ENCODE assay signal across 15 cellular contexts in genomic region chr1:203135636-203136305, GRCh38. TPM values are rescaled to one million over a fixed set of nuclear protein-coding genes. Genes with fewer than 3 reads are reported as not detected.
DNase-seq lines count a peak whose midpoint lies in the region; ATAC-seq and TF ChIP-seq lines count a peak whose summit lies in the region.
"Had no signal": no experiment of that assay in that cellular context is flagged by ENCODE, and none has a peak within 500 bp of the region (broad histone marks: within the 10 kb centered on the region; RNA-seq: fewer than 3 reads in every experiment).

No MANE protein-coding gene starts in this region.

- H3K27ac ChIP-seq in body of pancreas: peak overlapping the region; percentile 74 to 87 (median 84)
- H3K27ac ChIP-seq: gastroesophageal sphincter had no signal

- H3K4me3 ChIP-seq in NB4 (ENCODE audit: low read depth, low read length) (no peak overlapping the region), body of pancreas (no peak overlapping the region)
- H3K4me3 ChIP-seq: gastroesophageal sphincter had no signal

- ATAC-seq in body of pancreas: peak; percentile 88
- ATAC-seq in activated CD4-positive, CD25-positive, alpha-beta regulatory T cell treated with anti-CD3 and anti-CD28 coated beads, Interleukin-2, amount 50 U/mL, for 24 hours: no peak
- ATAC-seq: gastroesophageal sphincter had no signal

- peaks cover 74% of the 10 kb centered on the region for H3K4me1 ChIP-seq in body of pancreas
- H3K4me1 ChIP-seq: gastroesophageal sphincter had no signal

- DNase-seq in GF-D8 (lab: John Stamatoyannopoulos, UW) (peak; percentile 9), NB4 (ENCODE audit: low read depth) (peak; percentile 82), body of pancreas (peak; percentile 31 to 71 (median 60)), NCI-H187 treated with DMSO at 0.1 percent for 48 hours (lab: John Stamatoyannopoulos, UW) (no peak)
- no peak for DNase-seq in activated CD4-positive, alpha-beta T cell treated with anti-CD3 and anti-CD28 coated beads for 4 hours
- DNase-seq: activated CD8-positive, alpha-beta memory T cell treated with anti-CD3 and anti-CD28 coated beads for 24 hours; DMS153; NCI-H1105; NCI-H510A treated with DMSO at 0.1 percent for 48 hours; stimulated activated CD4-positive, alpha-beta T cell treated with anti-CD3 and anti-CD28 coated beads, Interleukin-4, amount 100 ng/mL, for 1 hour had no signal

- no peaks in the 10 kb centered on the region for H3K36me3 Mint-ChIP-seq in nephron (ENCODE audit: low read depth)

- intact Hi-C loops in body of pancreas (cut with DNase I): no loop called here

- H3K9me3 Mint-ChIP-seq in nephron: no peaks in the 10 kb centered on the region

- no peaks in the 10 kb centered on the region for H3K36me3 ChIP-seq in body of pancreas (replicated peaks in 1 of 2; ENCODE audit: insufficient read depth in 1 of 2, low read depth in 2 of 2)
- H3K36me3 ChIP-seq: gastroesophageal sphincter had no signal

- no peaks in the 10 kb centered on the region for H3K9me3 ChIP-seq in body of pancreas
- H3K9me3 ChIP-seq: gastroesophageal sphincter had no signal

- H3K4me3 Mint-ChIP-seq in nephron: no peak overlapping the region

- H3K27ac Mint-ChIP-seq in nephron: peak overlapping the region in 2 of 3 experiments; percentile 22 to 29
- H3K27ac Mint-ChIP-seq: progenitor cell of endocrine pancreas had no signal

- WGBS in body of pancreas, 2 donors: 19 to 24% methylated on average over 8 of the region's 8 CpGs

- H3K4me1 Mint-ChIP-seq in nephron: peaks cover 7% of the 10 kb centered on the region

- peaks cover 4% of the 10 kb centered on the region for H3K27me3 Mint-ChIP-seq in nephron (ENCODE audit: low read depth)

- H3K27me3 ChIP-seq in body of pancreas: no peaks in the 10 kb centered on the region

- TF ChIP-seq POLR2A in NB4 (IDR thresholded peaks at IDR 0.05; ENCODE audit: extremely low read depth, insufficient read length) (no peak), body of pancreas (IDR thresholded peaks at IDR 0.05) (peak in 2 of 3 donors; percentile 39 to 45)

- TF ChIP-seq CTCF in NB4 (IDR thresholded peaks at IDR 0.05; ENCODE audit: low read depth, low read length): no peak
- TF ChIP-seq CTCF in body of pancreas (IDR thresholded peaks at IDR 0.05): no peak
- TF ChIP-seq CTCF in nephron (IDR thresholded peaks at IDR 0.05; ENCODE audit: unreplicated experiment in 3 of 3): no peak

RNA-seq across cellular contexts. Expression of gene ADORA1, which starts 8.2 kb away (rescaled TPM):
- 10 to 100 TPM; 16.1 to 21.1 TPM for total RNA-seq in body of pancreas

RNA-seq across cellular contexts. Expression of gene MYBPH, which starts 39.9 kb away (rescaled TPM):
- total RNA-seq in body of pancreas: not detected
- total RNA-seq: gastroesophageal sphincter, progenitor cell of endocrine pancreas had no signal

RNA-seq across cellular contexts. Expression of gene MYOG, which starts 50.0 kb away (rescaled TPM):
- not detected for total RNA-seq in body of pancreas
- total RNA-seq: liver, progenitor cell of endocrine pancreas had no signal

RNA-seq across cellular contexts. Expression of gene CHI3L1, which starts 50.7 kb away (rescaled TPM):
- 1 to 10 TPM; 5.4 to 8.2 TPM for total RNA-seq in body of pancreas
- total RNA-seq: progenitor cell of endocrine pancreas had no signal

Comparison
In these comparisons a context has a peak if more than half of its experiments do, and no peak if none do; other contexts are left out.
1. DNase-seq: peak in GF-D8 (single experiment), NB4 (single experiment) and body of pancreas (4 of 4); none in NCI-H187 treated with DMSO at 0.1 percent for 48 hours (single experiment) and activated CD4-positive, alpha-beta T cell treated with anti-CD3 and anti-CD28 coated beads for 4 hours (0 of 2).